ENCODE assay signal across 10 cellular contexts in the genomic region with DNA sequence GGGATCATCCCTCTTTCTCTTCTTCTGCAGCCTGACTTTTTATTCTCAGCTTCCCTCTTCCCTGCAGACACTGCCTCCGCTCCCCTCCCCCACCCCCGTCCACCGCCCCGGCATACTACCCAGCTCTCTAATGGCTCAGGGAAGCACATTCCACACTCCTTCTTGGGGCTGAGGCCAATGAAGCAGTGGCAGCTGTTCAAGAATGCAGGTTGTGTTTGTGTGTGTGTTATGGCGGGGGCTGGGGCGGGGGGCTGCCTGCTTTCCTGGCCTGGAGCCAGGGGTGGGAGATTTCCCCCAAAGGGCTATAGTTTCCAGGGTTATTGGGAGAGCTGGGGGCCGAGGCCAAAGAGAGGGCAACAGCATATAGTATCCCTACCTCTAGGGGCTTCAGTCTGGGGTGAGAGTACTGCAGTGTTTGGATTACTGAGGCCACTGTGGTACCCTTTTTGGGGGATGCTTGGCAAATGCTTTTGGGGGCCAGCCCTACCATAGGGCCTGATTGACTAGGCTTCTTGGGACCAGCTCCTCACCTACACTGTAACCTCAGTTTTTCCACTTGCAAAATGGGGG.
DNase-seq lines count a peak whose midpoint lies in the region; ATAC-seq and TF ChIP-seq lines count a peak whose summit lies in the region.
"Had no signal": no experiment of that assay in that cellular context is flagged by ENCODE, and none has a peak within 500 bp of the region (broad histone marks: within the 10 kb centered on the region; RNA-seq: fewer than 3 reads in every experiment).

No MANE protein-coding gene starts in this region.

- TF ChIP-seq CTCF in mesothelial cell of epicardium (IDR thresholded peaks at IDR 0.05; ENCODE audit: unreplicated experiment), result no peak

- H3K36me3 Mint-ChIP-seq in mesothelial cell of epicardium, result peaks cover under 1% of the 10 kb centered on the region
- no peaks in the 10 kb centered on the region for H3K36me3 Mint-ChIP-seq in activated T-helper 2 cell treated with anti-CD3 and anti-CD28 coated beads, Interferon-gamma antibody, Interleukin-2, Interleukin-4, amounts not matched to agents 10 μg/mL and 5 μg/mL and 100 μg/mL, durations not matched to agents 14 hours and 24 hours and 36 hours (ENCODE audit: low read depth)

- intact Hi-C loops in activated T-helper 2 cell treated with anti-CD3 and anti-CD28 coated beads, Interferon-gamma antibody, Interleukin-2, Interleukin-4, amounts not matched to agents 10 μg/mL and 5 μg/mL and 100 μg/mL, durations not matched to agents 14 hours and 24 hours and 36 hours (cut with micrococcal nuclease), result no loop called here

- peaks cover 39% of the 10 kb centered on the region for H3K9me3 Mint-ChIP-seq in mesothelial cell of epicardium
- H3K9me3 Mint-ChIP-seq in activated T-helper 2 cell treated with anti-CD3 and anti-CD28 coated beads, Interferon-gamma antibody, Interleukin-2, Interleukin-4, amounts not matched to agents 10 μg/mL and 5 μg/mL and 100 μg/mL, durations not matched to agents 14 hours and 24 hours and 36 hours, result no peaks in the 10 kb centered on the region

- ATAC-seq in GM21529 (IDR thresholded peaks at IDR 0.05; ENCODE audit: unreplicated experiment), result no peak

- H3K4me3 Mint-ChIP-seq in mesothelial cell of epicardium, result peak overlapping the region; percentile 22
- H3K4me3 Mint-ChIP-seq in activated T-helper 2 cell treated with anti-CD3 and anti-CD28 coated beads, Interferon-gamma antibody, Interleukin-2, Interleukin-4, amounts not matched to agents 10 μg/mL and 5 μg/mL and 100 μg/mL, durations not matched to agents 14 hours and 24 hours and 36 hours (ENCODE audit: low read depth), result no peak overlapping the region
- H3K4me3 Mint-ChIP-seq: activated naive CD4-positive, alpha-beta T cell treated with anti-CD3 and anti-CD28 coated beads for 36 hours had no signal

- peaks cover 29% of the 10 kb centered on the region for H3K4me1 Mint-ChIP-seq in mesothelial cell of epicardium
- H3K4me1 Mint-ChIP-seq in activated T-helper 2 cell treated with anti-CD3 and anti-CD28 coated beads, Interferon-gamma antibody, Interleukin-2, Interleukin-4, amounts not matched to agents 10 μg/mL and 5 μg/mL and 100 μg/mL, durations not matched to agents 14 hours and 24 hours and 36 hours (ENCODE audit: low read depth), result no peaks in the 10 kb centered on the region

- no peaks in the 10 kb centered on the region for H3K27me3 Mint-ChIP-seq in mesothelial cell of epicardium (ENCODE audit: low read depth)
- no peaks in the 10 kb centered on the region for H3K27me3 Mint-ChIP-seq in activated T-helper 2 cell treated with anti-CD3 and anti-CD28 coated beads, Interferon-gamma antibody, Interleukin-2, Interleukin-4, amounts not matched to agents 10 μg/mL and 5 μg/mL and 100 μg/mL, durations not matched to agents 14 hours and 24 hours and 36 hours (ENCODE audit: low read depth)

- H3K27ac Mint-ChIP-seq in mesothelial cell of epicardium, result peak overlapping the region; percentile 91
- H3K27ac Mint-ChIP-seq in activated T-helper 2 cell treated with anti-CD3 and anti-CD28 coated beads, Interferon-gamma antibody, Interleukin-2, Interleukin-4, amounts not matched to agents 10 μg/mL and 5 μg/mL and 100 μg/mL, durations not matched to agents 14 hours and 24 hours and 36 hours, result no peak overlapping the region
- H3K27ac Mint-ChIP-seq: activated naive CD4-positive, alpha-beta T cell treated with anti-CD3 and anti-CD28 coated beads for 36 hours had no signal

- DNase-seq in AG08396 (ENCODE audit: low spot score), result peak; percentile 42
- DNase-seq in M059J (ENCODE audit: low read depth), result peak; percentile 53
- DNase-seq in fibroblast of peridontal ligament (ENCODE audit: extremely low read depth), result peak; percentile 35
- DNase-seq in mesothelial cell of epicardium (ENCODE audit: low spot score in 2 of 2, unreplicated experiment in 2 of 2), result no peak
- no peak for DNase-seq in GM19240 (ENCODE audit: insufficient read length, low spot score)
- DNase-seq in activated T-helper 2 cell treated with anti-CD3 and anti-CD28 coated beads, Interferon-gamma antibody, Interleukin-2, Interleukin-4, amounts not matched to agents 10 μg/mL and 5 μg/mL and 100 μg/mL, durations not matched to agents 14 hours and 24 hours and 36 hours (ENCODE audit: low spot score), result no peak
- no peak for DNase-seq in activated CD4-positive, alpha-beta T cell treated with anti-CD3 and anti-CD28 coated beads for 48 hours
- DNase-seq: activated naive CD4-positive, alpha-beta T cell treated with anti-CD3 and anti-CD28 coated beads for 36 hours; AML-193 had no signal

Comparison
In these comparisons a context has a peak if more than half of its experiments do, and no peak if none do; other contexts are left out.
1. DNase-seq: peak in AG08396 (single experiment), M059J (single experiment) and fibroblast of peridontal ligament (single experiment); none in mesothelial cell of epicardium (0 of 2), GM19240 (single experiment), activated T-helper 2 cell treated with anti-CD3 and anti-CD28 coated beads, Interferon-gamma antibody, Interleukin-2, Interleukin-4, amounts not matched to agents 10 μg/mL and 5 μg/mL and 100 μg/mL, durations not matched to agents 14 hours and 24 hours and 36 hours (single experiment) and activated CD4-positive, alpha-beta T cell treated with anti-CD3 and anti-CD28 coated beads for 48 hours (single experiment).